23 cellular contexts compared by ENCODE assay signal in the genomic region with DNA sequence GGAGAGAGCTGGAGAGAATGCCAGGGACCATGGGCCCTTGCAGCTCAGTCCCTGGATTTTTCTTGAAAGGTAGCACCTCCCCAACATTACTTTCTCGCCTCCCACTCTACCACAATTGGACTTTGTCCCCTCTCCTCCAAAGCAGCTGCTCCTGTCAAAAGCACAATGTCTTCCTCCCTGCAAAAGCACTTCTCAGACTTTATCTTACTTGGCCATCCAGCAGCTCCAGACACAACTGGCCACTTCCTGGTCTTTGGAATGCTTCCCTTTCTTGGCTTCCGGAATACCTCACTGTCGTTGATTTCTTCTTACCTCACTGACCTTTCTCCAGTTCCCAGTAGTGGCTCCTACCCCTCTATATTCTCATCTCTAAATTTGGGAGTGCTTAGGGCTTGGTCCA.
DNase-seq lines count a peak whose midpoint lies in the region; ATAC-seq, FAIRE-seq and TF ChIP-seq lines count a peak whose summit lies in the region.
"Had no signal": no experiment of that assay in that cellular context is flagged by ENCODE, and none has a peak within 500 bp of the region (broad histone marks: within the 10 kb centered on the region; RNA-seq: fewer than 3 reads in every experiment).

No MANE protein-coding gene starts in this region.

- SMC1A ChIA-PET in GM12878 (lab: Charles Lee; ENCODE audit: uncharacterized antibody, unreplicated experiment): interaction anchor here (1.4 to 1.6 kb wide), 2 partner anchors 45 to 903 kb away, joined by 3 read pairs; no protein-coding TSS in a partner anchor

- no peaks in the 10 kb centered on the region for H3K9me3 Mint-ChIP-seq in endothelial cell (ENCODE audit: unreplicated experiment)
- H3K9me3 Mint-ChIP-seq: CD4-positive, alpha-beta memory T cell had no signal

- peaks cover 18% of the 10 kb centered on the region for H3K4me1 Mint-ChIP-seq in endothelial cell (ENCODE audit: unreplicated experiment)
- H3K4me1 Mint-ChIP-seq: CD4-positive, alpha-beta memory T cell had no signal

- CTCF ChIA-PET in GM12878 (lab: Yijun Ruan, JAX): interaction anchor here (1.1 to 1.3 kb wide), 2 partner anchors 8 to 11 kb away, joined by 3 read pairs; no protein-coding TSS in a partner anchor

- RAD21 ChIA-PET in GM12878 (lab: Charles Lee; ENCODE audit: unreplicated experiment): interaction anchor here (0.6 to 0.7 kb wide), 2 partner anchors 45 to 300 kb away, joined by 3 read pairs; no protein-coding TSS in a partner anchor

- in situ Hi-C loops in GM12878 (cut with MboI): no loop called here
- in situ Hi-C loops in GM13977 (cut with MboI; ENCODE audit: low pct_unique_long_range_greater_than_20kb, low sequenced_read_pairs, unreplicated experiment): no loop called here

- no peak overlapping the region for H3K9ac ChIP-seq in GM12878 (ENCODE audit: control insufficient read depth, insufficient read depth, low read length)
- H3K9ac ChIP-seq: BLaER1 treated with 17β-estradiol and CSF1 and Interleukin-3, amounts not matched to agents 10 nM and 100 nM had no signal

- no peaks in the 10 kb centered on the region for H3K9me3 ChIP-seq in GM12878 (replicated peaks; ENCODE audit: control insufficient read depth, insufficient read depth, low read length)
- H3K9me3 ChIP-seq: A549; BE2C; BLaER1 treated with 17β-estradiol and CSF1 and Interleukin-3, amounts not matched to agents 10 nM and 100 nM had no signal

- H3K27me3 Mint-ChIP-seq in endothelial cell (ENCODE audit: unreplicated experiment): peaks cover 6% of the 10 kb centered on the region

- BruUV-seq in GM12878 (replicated peaks; lab: Mats Ljungman, UMichigan): no TSS peak

- H3K27ac Mint-ChIP-seq in endothelial cell (ENCODE audit: unreplicated experiment): peak overlapping the region; percentile 33
- H3K27ac Mint-ChIP-seq: CD4-positive, alpha-beta memory T cell had no signal

- TF ChIP-seq RAD21 in GM12878 (IDR thresholded peaks at IDR 0.05; ENCODE audit: insufficient read depth, low read depth, low read length): no peak

- intact Hi-C loops in GM12878 (cut with micrococcal nuclease; ENCODE audit: unreplicated experiment): no loop called here

- no peak overlapping the region for H3K4me2 ChIP-seq in GM12878 (ENCODE audit: control insufficient read depth, insufficient read depth)
- H3K4me2 ChIP-seq: A549 had no signal

- H3K4me3 ChIP-seq in GM12878: no peak overlapping the region
- H3K4me3 ChIP-seq: A549; BLaER1 treated with 17β-estradiol and CSF1 and Interleukin-3, amounts not matched to agents 10 nM and 100 nM had no signal

- POLR2A ChIA-PET in GM12878 (lab: Charles Lee): no interaction called here

- no peak for TF ChIP-seq POLR2A in GM12878 (IDR thresholded peaks at IDR 0.05; ENCODE audit: low read depth, low read length)

- no peak for ATAC-seq in GM12878
- ATAC-seq: A549, HCT116 had no signal

- no peak overlapping the region for H3K4me3 Mint-ChIP-seq in endothelial cell (ENCODE audit: unreplicated experiment)
- H3K4me3 Mint-ChIP-seq: CD4-positive, alpha-beta memory T cell had no signal

- H3K27me3 ChIP-seq in GM12878 (replicated peaks in 1 of 2; ENCODE audit: control insufficient read depth in 2 of 2, insufficient read depth in 2 of 2, low read length in 1 of 2): no peaks in the 10 kb centered on the region
- H3K27me3 ChIP-seq: BE2C had no signal

- no peak overlapping the region for H3K27ac ChIP-seq in GM12878 (ENCODE audit: control insufficient read depth, insufficient read depth)
- H3K27ac ChIP-seq: A549; BLaER1 treated with 17β-estradiol and CSF1 and Interleukin-3, amounts not matched to agents 10 nM and 100 nM had no signal

- peak; percentile 12 for DNase-seq in HT-29 (ENCODE audit: low spot score)
- DNase-seq in GM12878 (ENCODE audit: low read depth, low spot score): no peak
- DNase-seq in endothelial cell (ENCODE audit: low spot score): no peak
- no peak for DNase-seq in SKM-1 (lab: John Stamatoyannopoulos, UW; ENCODE audit: unreplicated experiment)
- no peak for DNase-seq in stimulated activated naive CD4-positive, alpha-beta T cell (lab: John Stamatoyannopoulos, UW)
- DNase-seq in GM13977 (ENCODE audit: low spot score): no peak
- no peak for DNase-seq in activated T-cell treated with anti-CD3 and anti-CD28 coated beads, Interleukin-2, amount 50 U/mL, for 1 hour
- DNase-seq: 8988T; ACHN; AML-193; BE2C; Calu3; CD4-positive, alpha-beta memory T cell; COR-L47; DMS153; DND-41; GOT3; H7 had no signal

- no peaks in the 10 kb centered on the region for H3K4me1 ChIP-seq in GM12878 (ENCODE audit: control insufficient read depth, insufficient read depth, low read length)
- H3K4me1 ChIP-seq: A549, BE2C had no signal

- TF ChIP-seq EP300 in GM12878 (IDR thresholded peaks at IDR 0.05; ENCODE audit: borderline replicate concordance in 1 of 2, control insufficient read depth in 1 of 2, low read depth in 2 of 2, low read length in 2 of 2): no peak

- 49% methylated on average over 3 of the region's 3 CpGs for WGBS in GM12878 (ENCODE audit: insufficient coverage, insufficient replicate concordance, low lambda C conversion rate, missing lambda C conversion rate)

- H3K36me3 Mint-ChIP-seq in endothelial cell (ENCODE audit: low read depth, unreplicated experiment): no peaks in the 10 kb centered on the region
- H3K36me3 Mint-ChIP-seq: CD4-positive, alpha-beta memory T cell had no signal

- H3K36me3 ChIP-seq in GM12878 (ENCODE audit: control insufficient read depth in 2 of 2, insufficient read depth in 2 of 2, low read length in 1 of 2): no peaks in the 10 kb centered on the region
- H3K36me3 ChIP-seq: BE2C; BLaER1 treated with 17β-estradiol and CSF1 and Interleukin-3, amounts not matched to agents 10 nM and 100 nM had no signal

- no peak overlapping the region for H2AFZ ChIP-seq in GM12878 (ENCODE audit: control insufficient read depth, low read depth, low read length)

- H4K20me1 ChIP-seq in GM12878 (ENCODE audit: control insufficient read depth, insufficient read depth): no peaks in the 10 kb centered on the region
- H4K20me1 ChIP-seq: BLaER1 treated with 17β-estradiol and CSF1 and Interleukin-3, amounts not matched to agents 10 nM and 100 nM had no signal

- no peaks in the 10 kb centered on the region for H3K79me2 ChIP-seq in GM12878 (ENCODE audit: control insufficient read depth, insufficient read depth, low read length)

- TF ChIP-seq CTCF in GM12878 (IDR thresholded peaks at IDR 0.05 in 2 of 3, conservative IDR thresholded peaks at IDR 0.05 in 1 of 3; ENCODE audit: control insufficient read depth in 2 of 3, extremely low read depth in 1 of 3, insufficient read depth in 1 of 3, low read depth in 3 of 3, low read length in 3 of 3) (no peak), endothelial cell (IDR thresholded peaks at IDR 0.05; ENCODE audit: unreplicated experiment) (no peak), GM13977 (IDR thresholded peaks at IDR 0.05; ENCODE audit: extremely low read depth, insufficient read depth, missing control alignments) (no peak)

- FAIRE-seq in GM12878 (lab: Jason Lieb, UNC): no peak
- FAIRE-seq: A549, G401.6, GM18507 had no signal

TF ChIP-seq in GM12878, 131 proteins besides CTCF, POLR2A, EP300 and RAD21:
- no peak for TF ChIP-seq HDAC6 (IDR thresholded peaks at IDR 0.05; ENCODE audit: unreplicated experiment)
- TF ChIP-seq IKZF1 (conservative IDR thresholded peaks at IDR 0.05): peak; percentile 31; the same call in 1 of the 2 replicates
- no peak for TF ChIP-seq POLR2AphosphoS2 (IDR thresholded peaks at IDR 0.05; ENCODE audit: low read depth, low read length)
